ENCODE assay signal across 8 cellular contexts in genomic region chr11:57566035-57566504, GRCh38. TPM values are rescaled to one million over a fixed set of nuclear protein-coding genes. Genes with fewer than 3 reads are reported as not detected.
A peak's percentile ranks its signal among the peaks of the same experiment; 100 is the strongest.
DNase-seq lines count a peak whose midpoint lies in the region; ATAC-seq and TF ChIP-seq lines count a peak whose summit lies in the region.

No MANE protein-coding gene starts in this region.

- H3K36me3 Mint-ChIP-seq in activated CD4-positive, alpha-beta T cell treated with anti-CD3 and anti-CD28 coated beads, Interleukin-2, amount 10 ng/mL, durations not matched to agents 7 days and 5 days (ENCODE audit: low read depth): peaks cover 47% of the 10 kb centered on the region
- no peaks in the 10 kb centered on the region for H3K36me3 Mint-ChIP-seq in neural crest cell (ENCODE audit: low read depth)

- TF ChIP-seq CTCF in neural crest cell (conservative IDR thresholded peaks at IDR 0.05): no peak

- peak; percentile 62 for ATAC-seq in GM21786 (IDR thresholded peaks at IDR 0.05; ENCODE audit: unreplicated experiment)

- no peaks in the 10 kb centered on the region for H3K27me3 Mint-ChIP-seq in activated CD4-positive, alpha-beta T cell treated with anti-CD3 and anti-CD28 coated beads, Interleukin-2, amount 10 ng/mL, durations not matched to agents 7 days and 5 days
- H3K27me3 Mint-ChIP-seq in neural crest cell (ENCODE audit: low read depth): no peaks in the 10 kb centered on the region

- CTCF ChIA-PET in activated CD4-positive, alpha-beta T cell treated with anti-CD3 and anti-CD28 coated beads, Interleukin-2, amount 10 ng/mL, durations not matched to agents 7 days and 5 days (lab: Charles Lee): interaction anchor here (0.6 kb wide), 1 partner anchor 16 kb away, joined by 3 read pairs; no protein-coding TSS in a partner anchor

- no peaks in the 10 kb centered on the region for H3K9me3 Mint-ChIP-seq in activated CD4-positive, alpha-beta T cell treated with anti-CD3 and anti-CD28 coated beads, Interleukin-2, amount 10 ng/mL, durations not matched to agents 7 days and 5 days
- H3K9me3 Mint-ChIP-seq in neural crest cell: no peaks in the 10 kb centered on the region

- POLR2A ChIA-PET in activated CD4-positive, alpha-beta T cell treated with anti-CD3 and anti-CD28 coated beads, Interleukin-2, amount 10 ng/mL, durations not matched to agents 7 days and 5 days (lab: Charles Lee): no interaction called here

- peak; percentile 10 for DNase-seq in activated CD4-positive, CD25-positive, alpha-beta regulatory T cell treated with anti-CD3 and anti-CD28 coated beads, Interleukin-2, amount 50 U/mL, for 16 hours (ENCODE audit: low read depth, low spot score)
- DNase-seq in activated CD4-positive, CD25-positive, alpha-beta regulatory T cell (lab: John Stamatoyannopoulos, UW): no peak
- DNase-seq in KG1 (lab: John Stamatoyannopoulos, UW) (peak; percentile 61), fibroblast of gingiva (ENCODE audit: low read depth) (peak; percentile 44), neural crest cell (ENCODE audit: low read depth, low spot score) (no peak), NCI-H187 treated with DMSO at 0.1 percent for 48 hours (lab: John Stamatoyannopoulos, UW) (no peak)
- peak; percentile 66 for DNase-seq in activated CD4-positive, alpha-beta T cell treated with anti-CD3 and anti-CD28 coated beads, Interleukin-2, amount 10 ng/mL, durations not matched to agents 7 days and 5 days

- H3K27ac Mint-ChIP-seq in activated CD4-positive, alpha-beta T cell treated with anti-CD3 and anti-CD28 coated beads, Interleukin-2, amount 10 ng/mL, durations not matched to agents 7 days and 5 days: peak overlapping the region; percentile 97
- H3K27ac Mint-ChIP-seq in neural crest cell (ENCODE audit: unreplicated experiment): no peak overlapping the region

- peak overlapping the region; percentile 96 for H3K4me3 Mint-ChIP-seq in activated CD4-positive, alpha-beta T cell treated with anti-CD3 and anti-CD28 coated beads, Interleukin-2, amount 10 ng/mL, durations not matched to agents 7 days and 5 days
- H3K4me3 Mint-ChIP-seq in neural crest cell: peak overlapping the region; percentile 92

- H3K4me1 Mint-ChIP-seq in activated CD4-positive, alpha-beta T cell treated with anti-CD3 and anti-CD28 coated beads, Interleukin-2, amount 10 ng/mL, durations not matched to agents 7 days and 5 days: peaks cover 54% of the 10 kb centered on the region
- peaks cover 53% of the 10 kb centered on the region for H3K4me1 Mint-ChIP-seq in neural crest cell

RNA-seq across cellular contexts. Expression of gene UBE2L6, which starts 1.4 kb away (rescaled TPM):
- total RNA-seq in activated CD4-positive, alpha-beta T cell treated with anti-CD3 and anti-CD28 coated beads, Interleukin-2, amount 10 ng/mL, durations not matched to agents 7 days and 5 days: 100 to 1,000 TPM; 303 to 350 TPM
- 66.0 and 68.7 TPM in 2 replicates for total RNA-seq in neural crest cell

RNA-seq across cellular contexts. Expression of gene SMTNL1, which starts 28.7 kb away (rescaled TPM):
- total RNA-seq in activated CD4-positive, alpha-beta T cell treated with anti-CD3 and anti-CD28 coated beads, Interleukin-2, amount 10 ng/mL, durations not matched to agents 7 days and 5 days: not detected
- not detected in 2 replicates for total RNA-seq in neural crest cell

RNA-seq across cellular contexts. Expression of gene SERPING1, which starts 31.4 kb away (rescaled TPM):
- total RNA-seq in activated CD4-positive, alpha-beta T cell treated with anti-CD3 and anti-CD28 coated beads, Interleukin-2, amount 10 ng/mL, durations not matched to agents 7 days and 5 days: under 1 TPM in 1 of 2 experiments, not detected in 1; 0.23 TPM
- 28.0 and 31.7 TPM in 2 replicates for total RNA-seq in neural crest cell

RNA-seq across cellular contexts. Expression of gene TIMM10, which starts 35.5 kb away (rescaled TPM):
- 10 to 100 TPM; 87.3 to 97.7 TPM for total RNA-seq in activated CD4-positive, alpha-beta T cell treated with anti-CD3 and anti-CD28 coated beads, Interleukin-2, amount 10 ng/mL, durations not matched to agents 7 days and 5 days
- total RNA-seq in neural crest cell: 103 and 108 TPM in 2 replicates

RNA-seq across cellular contexts. Expression of gene SLC43A1, which starts 50.6 kb away (rescaled TPM):
- 10 to 100 TPM; 22.9 to 23.4 TPM for total RNA-seq in activated CD4-positive, alpha-beta T cell treated with anti-CD3 and anti-CD28 coated beads, Interleukin-2, amount 10 ng/mL, durations not matched to agents 7 days and 5 days
- 4.5 and 4.7 TPM in 2 replicates for total RNA-seq in neural crest cell

Comparison
In these comparisons a context has a peak if more than half of its experiments do, and no peak if none do; other contexts are left out.
1. DNase-seq: peak in activated CD4-positive, CD25-positive, alpha-beta regulatory T cell treated with anti-CD3 and anti-CD28 coated beads, Interleukin-2, amount 50 U/mL, for 16 hours (single experiment), KG1 (single experiment), activated CD4-positive, alpha-beta T cell treated with anti-CD3 and anti-CD28 coated beads, Interleukin-2, amount 10 ng/mL, durations not matched to agents 7 days and 5 days (single experiment) and fibroblast of gingiva (single experiment); none in activated CD4-positive, CD25-positive, alpha-beta regulatory T cell (0 of 4), neural crest cell (single experiment) and NCI-H187 treated with DMSO at 0.1 percent for 48 hours (single experiment).
2. RNA of gene SERPING1, which starts 31.4 kb away (total RNA-seq): 28.0 to 31.7 TPM in neural crest cell; 0.23 TPM in activated CD4-positive, alpha-beta T cell treated with anti-CD3 and anti-CD28 coated beads, Interleukin-2, amount 10 ng/mL, durations not matched to agents 7 days and 5 days; every median in the first group is over 10 times any median in the second.